8 cellular contexts compared by ENCODE assay signal in the genomic region with DNA sequence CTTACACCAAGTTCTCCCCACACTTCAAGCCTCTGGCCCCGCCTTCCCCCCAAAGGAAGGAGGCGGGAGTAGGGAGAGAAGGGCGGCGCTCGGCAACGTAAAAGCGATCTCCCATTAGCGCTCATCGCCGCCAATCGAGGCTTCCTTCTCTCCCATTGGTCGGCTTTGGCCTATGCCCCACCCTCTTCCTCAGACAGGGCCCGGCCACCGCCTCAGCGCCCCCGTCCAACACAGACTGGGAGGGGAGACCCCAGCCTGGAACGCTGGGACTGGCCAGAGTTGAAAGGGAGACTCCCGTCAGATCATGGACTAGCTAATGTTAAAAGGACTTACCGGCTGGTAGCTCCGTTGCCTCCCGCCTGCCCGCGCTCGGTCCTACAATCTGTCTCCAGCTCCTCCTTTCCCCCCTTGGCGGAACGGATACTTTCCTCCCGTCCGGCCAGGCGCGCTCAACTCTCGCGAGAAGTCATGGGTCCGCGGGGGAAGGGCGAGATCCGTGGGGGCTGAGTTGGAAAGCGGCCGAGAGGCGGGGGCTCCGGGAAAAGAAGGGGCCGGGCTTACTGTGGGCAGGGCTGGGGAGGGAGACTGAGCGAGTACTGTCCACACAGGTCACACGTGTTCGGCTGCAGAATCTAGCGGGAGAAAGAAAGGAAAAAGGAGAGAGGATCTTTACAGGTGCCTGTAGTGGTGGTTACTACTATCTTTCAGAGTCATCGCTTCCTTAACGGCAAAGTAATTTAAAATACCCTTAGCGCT. TPM values are rescaled to one million over a fixed set of nuclear protein-coding genes. Genes with fewer than 3 reads are reported as not detected.
DNase-seq lines count a peak whose midpoint lies in the region; ATAC-seq and TF ChIP-seq lines count a peak whose summit lies in the region.

A gene (minus strand): TSS at position 437 of the 756 bp plus-strand sequence. CDS start 25,382 bp downstream, outside the sequence.

- H3K27ac ChIP-seq in CD8-positive, alpha-beta T cell (ENCODE audit: low read depth, low read length): peak within 1 kb of the TSS; percentile 84
- peak within 1 kb of the TSS; percentile 91 for H3K27ac ChIP-seq in lower lobe of right lung

- peaks cover 13% of the 10 kb centered on the region for H3K36me3 Mint-ChIP-seq in CD8-positive, alpha-beta T cell

- H3K9me3 ChIP-seq in CD8-positive, alpha-beta T cell (ENCODE audit: low read length): no peaks in the 10 kb centered on the region
- no peaks in the 10 kb centered on the region for H3K9me3 ChIP-seq in lower lobe of right lung

- CTCF ChIA-PET in CD8-positive, alpha-beta T cell (lab: Charles Lee): interaction anchor here (0.6 to 2.7 kb wide), 2 partner anchors 16 to 51 kb away, joined by 4 to 8 read pairs; no protein-coding TSS in a partner anchor

- H3K4me1 ChIP-seq in CD8-positive, alpha-beta T cell (ENCODE audit: insufficient read depth, low read length): peaks cover 30% of the 10 kb centered on the region
- peaks cover 41% of the 10 kb centered on the region for H3K4me1 ChIP-seq in lower lobe of right lung

- H3K4me3 Mint-ChIP-seq in CD8-positive, alpha-beta T cell: peak within 1 kb of the TSS; percentile 93

- no peaks in the 10 kb centered on the region for H3K36me3 ChIP-seq in CD8-positive, alpha-beta T cell (ENCODE audit: insufficient read depth, low read length)
- no peaks in the 10 kb centered on the region for H3K36me3 ChIP-seq in lower lobe of right lung

- no peaks in the 10 kb centered on the region for H3K27me3 Mint-ChIP-seq in CD8-positive, alpha-beta T cell (ENCODE audit: low read depth)

- ATAC-seq in CD8-positive, alpha-beta T cell: peak; percentile 92
- ATAC-seq in GM19467 (IDR thresholded peaks at IDR 0.05; ENCODE audit: unreplicated experiment) (peak; percentile 93), lower lobe of right lung (peak; percentile 99)

- intact Hi-C loops in CD8-positive, alpha-beta T cell (cut with DNase I, micrococcal nuclease): loop anchor here (1.0 to 5.0 kb wide), 6 partner anchors 50 to 185 kb away; a partner anchor contains a TSS
- intact Hi-C loops in lower lobe of right lung (cut with DNase I): no loop called here

- peak within 1 kb of the TSS; percentile 90 for H3K4me3 ChIP-seq in CD8-positive, alpha-beta T cell (ENCODE audit: low read depth, low read length)
- peak within 1 kb of the TSS; percentile 67 for H3K4me3 ChIP-seq in lower lobe of right lung

- peak; percentile 96 to 100 (median 98) for DNase-seq in CD8-positive, alpha-beta T cell
- DNase-seq in HS-27A (ENCODE audit: low read depth) (peak; percentile 94), NK-92 (lab: John Stamatoyannopoulos, UW; ENCODE audit: unreplicated experiment) (peak; percentile 80), lower lobe of right lung (peak; percentile 97)
- DNase-seq in activated CD8-positive, alpha-beta memory T cell treated with anti-CD3 and anti-CD28 coated beads for 1 hour (ENCODE audit: extremely low read depth in 1 of 2, low read depth in 1 of 2): peak; percentile 97
- DNase-seq in effector CD4-positive, alpha-beta T cell: peak; percentile 97
- DNase-seq in stimulated activated CD4-positive, alpha-beta T cell treated with anti-CD3 and anti-CD28 coated beads, TNF-alpha, amount 100 ng/mL, for 24 hours (ENCODE audit: low read depth in 3 of 3): peak; percentile 97 to 98 (median 98)

- H3K9me3 Mint-ChIP-seq in CD8-positive, alpha-beta T cell: no peaks in the 10 kb centered on the region

- H3K27ac Mint-ChIP-seq in CD8-positive, alpha-beta T cell: peak within 1 kb of the TSS; percentile 98

- TF ChIP-seq CTCF in CD8-positive, alpha-beta T cell (IDR thresholded peaks at IDR 0.05): no peak
- no peak for TF ChIP-seq CTCF in lower lobe of right lung (IDR thresholded peaks at IDR 0.05)

- H3K4me1 Mint-ChIP-seq in CD8-positive, alpha-beta T cell (ENCODE audit: low read depth): peaks cover 46% of the 10 kb centered on the region

- POLR2A ChIA-PET in CD8-positive, alpha-beta T cell (lab: Charles Lee): interaction anchor here (0.9 to 1.1 kb wide), 5 partner anchors 15 to 126 kb away, joined by 3 to 4 read pairs (median 3); a partner anchor contains a TSS

- no peaks in the 10 kb centered on the region for H3K27me3 ChIP-seq in CD8-positive, alpha-beta T cell (ENCODE audit: insufficient read depth, low read length)
- no peaks in the 10 kb centered on the region for H3K27me3 ChIP-seq in lower lobe of right lung (ENCODE audit: low read depth)

RNA-seq across cellular contexts. Expression of the gene that starts here (rescaled TPM):
- 10 to 100 TPM in 1 of 2 experiments, 1 to 10 TPM in 1; 9.1 to 13.2 TPM for total RNA-seq in CD8-positive, alpha-beta T cell
- total RNA-seq in lower lobe of right lung: 61.2 TPM

Comparison
In these comparisons a context has a peak if more than half of its experiments do, and no peak if none do; other contexts are left out.
1. Peak in every context shown above with its lines: DNase-seq, ATAC-seq, H3K4me3 ChIP-seq and H3K27ac ChIP-seq.